Comparison of ENCODE assay signal across 10 cellular contexts in genomic region chr1:40036574-40036973, GRCh38. TPM values are rescaled to one million over a fixed set of nuclear protein-coding genes. Genes with fewer than 3 reads are reported as not detected.
DNase-seq lines count a peak whose midpoint lies in the region; ATAC-seq, FAIRE-seq and TF ChIP-seq lines count a peak whose summit lies in the region.
"Had no signal": no experiment of that assay in that cellular context is flagged by ENCODE, and none has a peak within 500 bp of the region (broad histone marks: within the 10 kb centered on the region; RNA-seq: fewer than 3 reads in every experiment).

No MANE protein-coding gene starts in this region.

- H3K27ac ChIP-seq in RWPE2 (ENCODE audit: poor library complexity, severe bottlenecking) (peak overlapping the region; percentile 38), prostate gland (peak overlapping the region; percentile 29 to 58)

- no peak for ATAC-seq in RWPE2 (ENCODE audit: low read depth)
- ATAC-seq in stimulated activated naive CD8-positive, alpha-beta T cell treated with anti-CD3 and anti-CD28 coated beads, Interleukin-15, Interleukin-2, amounts not matched to agents 100 U/mL and 50 U/mL, for 24 hours = no peak
- no peak for ATAC-seq in GM19395 (IDR thresholded peaks at IDR 0.05; ENCODE audit: unreplicated experiment)

- 3% methylated on average over 4 of the region's 4 CpGs for WGBS in prostate gland

- no peak for TF ChIP-seq POLR2A in prostate gland (IDR thresholded peaks at IDR 0.05)

- no peak for FAIRE-seq in HTR-8/SVneo (lab: Jason Lieb, UNC)
- FAIRE-seq: GM18507 had no signal

- no peak for TF ChIP-seq CTCF in RWPE2 (IDR thresholded peaks at IDR 0.05; ENCODE audit: poor library complexity, severe bottlenecking)
- TF ChIP-seq CTCF in fibroblast of mammary gland (conservative IDR thresholded peaks at IDR 0.05; ENCODE audit: control insufficient read depth, insufficient read depth, low read depth, low read length) = no peak
- no peak for TF ChIP-seq CTCF in prostate gland (IDR thresholded peaks at IDR 0.05)

- H3K9me3 ChIP-seq in RWPE2 (ENCODE audit: severe bottlenecking) (no peaks in the 10 kb centered on the region), prostate gland (no peaks in the 10 kb centered on the region)

- H3K27me3 ChIP-seq in RWPE2 (ENCODE audit: insufficient read depth, poor library complexity, severe bottlenecking) (no peaks in the 10 kb centered on the region), prostate gland (replicated peaks; ENCODE audit: insufficient read depth) (no peaks in the 10 kb centered on the region)

- peaks cover 3% of the 10 kb centered on the region for H3K36me3 ChIP-seq in RWPE2 (ENCODE audit: low read depth)
- no peaks in the 10 kb centered on the region for H3K36me3 ChIP-seq in prostate gland

- H3K4me1 ChIP-seq in RWPE2 (ENCODE audit: insufficient read depth, poor library complexity, severe bottlenecking) = peaks cover 14% of the 10 kb centered on the region
- H3K4me1 ChIP-seq in prostate gland (replicated peaks) = peaks cover 7% of the 10 kb centered on the region

- no peak overlapping the region for H3K4me3 ChIP-seq in RWPE2 (ENCODE audit: severe bottlenecking)
- no peak overlapping the region for H3K4me3 ChIP-seq in fibroblast of mammary gland (ENCODE audit: control insufficient read depth, low read depth, low read length)
- H3K4me3 ChIP-seq in prostate gland = no peak overlapping the region

- DNase-seq in DMS 273 (lab: John Stamatoyannopoulos, UW; ENCODE audit: unreplicated experiment) (peak; percentile 100), RWPE2 (ENCODE audit: low spot score) (no peak), fibroblast of mammary gland (ENCODE audit: low read depth) (peak; percentile 84), prostate gland (ENCODE audit: low spot score) (peak; percentile 80), HTR-8/SVneo (ENCODE audit: insufficient read length, low spot score) (no peak)
- DNase-seq in stimulated activated naive CD8-positive, alpha-beta T cell treated with anti-CD3 and anti-CD28 coated beads, Interleukin-15, Interleukin-2, amounts not matched to agents 100 U/mL and 50 U/mL, for 24 hours = no peak
- DNase-seq in stimulated activated naive CD4-positive, alpha-beta T cell (lab: John Stamatoyannopoulos, UW) = no peak
- DNase-seq: activated CD8-positive, alpha-beta memory T cell treated with anti-CD3 and anti-CD28 coated beads, Interleukin-2, amount 50 U/mL, for 48 hours had no signal

- intact Hi-C loops in prostate gland (cut with DNase I) = no loop called here

RNA-seq across cellular contexts. Expression of gene CAP1, which starts 4.0 kb away (rescaled TPM):
- total RNA-seq in prostate gland = 100 to 1,000 TPM; 128 to 187 TPM

Comparison
In these comparisons a context has a peak if more than half of its experiments do, and no peak if none do; other contexts are left out.
1. DNase-seq: peak in DMS 273 (single experiment), fibroblast of mammary gland (single experiment) and prostate gland (single experiment); none in RWPE2 (single experiment), stimulated activated naive CD8-positive, alpha-beta T cell treated with anti-CD3 and anti-CD28 coated beads, Interleukin-15, Interleukin-2, amounts not matched to agents 100 U/mL and 50 U/mL, for 24 hours (single experiment), stimulated activated naive CD4-positive, alpha-beta T cell (0 of 6) and HTR-8/SVneo (single experiment).